Comparison of ENCODE assay signal across 8 cellular contexts in the genomic region with DNA sequence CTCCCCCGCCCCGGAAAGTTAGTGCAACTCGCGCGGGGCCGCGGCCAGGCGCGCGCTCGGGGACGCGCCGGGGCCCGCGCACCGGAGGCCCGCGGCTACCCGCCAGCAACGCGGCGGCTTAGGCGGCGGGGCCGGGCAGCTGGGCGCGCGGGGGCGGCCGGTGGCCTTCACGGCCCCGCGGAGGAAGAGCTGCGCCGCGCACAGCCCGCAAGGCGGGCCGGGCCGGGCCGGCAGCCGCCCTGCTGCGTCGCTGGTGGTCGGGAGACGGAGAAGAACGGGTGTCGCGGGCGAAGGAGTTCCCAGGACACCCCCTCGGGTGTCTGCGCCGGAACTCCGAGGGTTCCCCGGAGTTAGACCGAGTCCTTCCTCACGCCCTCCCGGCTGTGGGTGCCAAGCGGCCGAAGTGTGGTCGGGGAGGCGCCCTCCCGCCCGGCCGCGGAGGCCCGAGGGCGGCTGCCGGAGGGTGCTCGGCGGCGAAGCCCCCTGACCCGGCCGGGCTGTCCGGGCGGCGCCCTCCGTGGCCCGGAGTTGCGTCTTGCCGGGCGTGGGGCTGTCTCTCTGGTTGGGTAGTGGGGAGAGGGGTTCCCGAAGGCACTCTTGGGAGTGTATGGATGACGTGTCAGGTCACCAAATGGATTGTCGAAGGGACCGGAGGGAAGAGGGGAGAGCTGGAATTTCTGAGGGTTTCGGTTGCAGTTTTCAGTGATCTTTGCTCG. TPM values are rescaled to one million over a fixed set of nuclear protein-coding genes. Genes with fewer than 3 reads are reported as not detected.
A peak's percentile ranks its signal among the peaks of the same experiment; 100 is the strongest.
DNase-seq lines count a peak whose midpoint lies in the region; ATAC-seq, FAIRE-seq and TF ChIP-seq lines count a peak whose summit lies in the region.

No MANE protein-coding gene starts in this region.

- H3K4me1 Mint-ChIP-seq in activated naive CD4-positive, alpha-beta T cell treated with anti-CD3 and anti-CD28 coated beads, Interleukin-2, amount 50 U/mL, for 24 hours = peaks cover 18% of the 10 kb centered on the region

- no peaks in the 10 kb centered on the region for H3K27me3 Mint-ChIP-seq in activated naive CD4-positive, alpha-beta T cell treated with anti-CD3 and anti-CD28 coated beads, Interleukin-2, amount 50 U/mL, for 24 hours

- peak; percentile 30 for ATAC-seq in GM19438 (IDR thresholded peaks at IDR 0.05; ENCODE audit: low read depth, unreplicated experiment)
- peak; percentile 37 for ATAC-seq in HG03521 (IDR thresholded peaks at IDR 0.05; ENCODE audit: unreplicated experiment)

- H3K36me3 Mint-ChIP-seq in activated naive CD4-positive, alpha-beta T cell treated with anti-CD3 and anti-CD28 coated beads, Interleukin-2, amount 50 U/mL, for 24 hours = no peaks in the 10 kb centered on the region

- no peaks in the 10 kb centered on the region for H3K9me2 ChIP-seq in OCI-LY7 (ENCODE audit: insufficient read depth, low read length)

- H3K79me2 ChIP-seq in OCI-LY7 (ENCODE audit: insufficient read depth, low read depth, low read length) = peaks cover 6% of the 10 kb centered on the region; the same call in 1 of the 2 replicates

- peaks cover 28% of the 10 kb centered on the region for H3K4me1 ChIP-seq in OCI-LY7 (ENCODE audit: insufficient read depth, low read length, poor library complexity, severe bottlenecking)
- peaks cover 16 to 23% of the 10 kb centered on the region in 2 experiments for H3K4me1 ChIP-seq in neutrophil (ENCODE audit: control insufficient read depth in 1 of 2, insufficient read depth in 1 of 2, low read depth in 1 of 2, low read length in 1 of 2)

- H3K27ac ChIP-seq in OCI-LY7 (ENCODE audit: low read depth, low read length, poor library complexity, severe bottlenecking) = peak overlapping the region; percentile 64
- H3K27ac ChIP-seq in neutrophil = peak overlapping the region; percentile 18

- H2AFZ ChIP-seq in OCI-LY7 (ENCODE audit: low read length) = peak overlapping the region; percentile 94

- H3K4me2 ChIP-seq in OCI-LY7 (ENCODE audit: low read length) = peak overlapping the region; percentile 96

- H3K27me3 ChIP-seq in neutrophil = peaks cover 4% of the 10 kb centered on the region

- CTCF ChIA-PET in OCI-LY7 (lab: Charles Lee; ENCODE audit: unreplicated experiment) = interaction anchor here (1.5 kb wide), 1 partner anchor 16 kb away, joined by 5 read pairs; no protein-coding TSS in a partner anchor

- H3K36me3 ChIP-seq in OCI-LY7 (ENCODE audit: insufficient read depth, low read length) (no peaks in the 10 kb centered on the region), neutrophil (no peaks in the 10 kb centered on the region)

- peaks cover 7% of the 10 kb centered on the region; the same call in 1 of the 2 replicates for H4K20me1 ChIP-seq in OCI-LY7 (ENCODE audit: insufficient read depth, low read length)

- H3K4me3 ChIP-seq in OCI-LY7 (ENCODE audit: low read depth, low read length, poor library complexity, severe bottlenecking) = peak overlapping the region; percentile 83
- peak overlapping the region; percentile 62 to 66 for H3K4me3 ChIP-seq in neutrophil (ENCODE audit: low read depth in 1 of 2, low read length in 1 of 2)

- DNase-seq in DMS 273 (lab: John Stamatoyannopoulos, UW; ENCODE audit: unreplicated experiment) (peak; percentile 94), OCI-LY7 (ENCODE audit: low spot score) (peak; percentile 73), germinal center (ENCODE audit: low spot score) (peak; percentile 61), urothelium cell line (ENCODE audit: low spot score) (peak; percentile 63)

- BruUV-seq in OCI-LY7 (replicated peaks; lab: Mats Ljungman, UMichigan) = no TSS peak

- peak overlapping the region; percentile 80 for H3K27ac Mint-ChIP-seq in activated naive CD4-positive, alpha-beta T cell treated with anti-CD3 and anti-CD28 coated beads, Interleukin-2, amount 50 U/mL, for 24 hours

- TF ChIP-seq CTCF in OCI-LY7 (conservative IDR thresholded peaks at IDR 0.05; ENCODE audit: low read length) = 0 out of 2 replicates have a peak, but pooled peaks have one; percentile 16
- no peak for TF ChIP-seq CTCF in neutrophil (IDR thresholded peaks at IDR 0.05)

- intact Hi-C loops in OCI-LY7 (cut with micrococcal nuclease; ENCODE audit: unreplicated experiment) = loop anchor here (1.0 to 10.0 kb wide), 2 partner anchors 92 to 799 kb away; a partner anchor contains a TSS

- H3K9me3 Mint-ChIP-seq in activated naive CD4-positive, alpha-beta T cell treated with anti-CD3 and anti-CD28 coated beads, Interleukin-2, amount 50 U/mL, for 24 hours = no peaks in the 10 kb centered on the region

- FAIRE-seq in urothelium cell line (lab: Jason Lieb, UNC) = no peak

- POLR2A ChIA-PET in OCI-LY7 (lab: Charles Lee) = interaction anchor here (0.6 to 1.5 kb wide), 4 partner anchors 13 to 71 kb away, joined by 3 to 4 read pairs (median 3); no protein-coding TSS in a partner anchor

- H3K9me3 ChIP-seq in OCI-LY7 (ENCODE audit: low read length) (no peaks in the 10 kb centered on the region), neutrophil (no peaks in the 10 kb centered on the region)

- peak overlapping the region; percentile 94 for H3K4me3 Mint-ChIP-seq in activated naive CD4-positive, alpha-beta T cell treated with anti-CD3 and anti-CD28 coated beads, Interleukin-2, amount 50 U/mL, for 24 hours

RNA-seq across cellular contexts. Expression of a gene that starts 0.6 kb away (rescaled TPM):
- 7.4 and 9.6 TPM in 2 replicates for total RNA-seq in OCI-LY7 (2014; rRNA removed; shearing (Covaris generic))
- 7.3 and 10.7 TPM in 2 replicates for total RNA-seq in OCI-LY7 (2022)

Comparison
In these comparisons a context has a peak if more than half of its experiments do, and no peak if none do; other contexts are left out.
1. Peak in every context shown above with its lines: DNase-seq, ATAC-seq, H3K4me3 ChIP-seq and H3K27ac ChIP-seq.